14 cellular contexts compared by ENCODE assay signal in genomic region chr1:218874313-218874712, GRCh38.
A peak's percentile ranks its signal among the peaks of the same experiment; 100 is the strongest.
DNase-seq lines count a peak whose midpoint lies in the region; ATAC-seq, FAIRE-seq and TF ChIP-seq lines count a peak whose summit lies in the region.
"Had no signal": no experiment of that assay in that cellular context is flagged by ENCODE, and none has a peak within 500 bp of the region (broad histone marks: within the 10 kb centered on the region; RNA-seq: fewer than 3 reads in every experiment).

No MANE protein-coding gene starts in this region.

- no peak overlapping the region for H3K9ac ChIP-seq in fibroblast of lung (ENCODE audit: insufficient read depth, low read length)
- H3K9ac ChIP-seq: neural progenitor cell had no signal

- no peak overlapping the region for H3K27ac Mint-ChIP-seq in chondrocyte (ENCODE audit: unreplicated experiment)
- H3K27ac Mint-ChIP-seq: neural progenitor cell, WTC11 had no signal

- ATAC-seq in HG03432 (IDR thresholded peaks at IDR 0.05; ENCODE audit: unreplicated experiment), result no peak
- ATAC-seq: WTC11 had no signal

- POLR2A ChIA-PET in AG04450 (lab: Yijun Ruan, JAX), result no interaction called here

- peaks cover 4% of the 10 kb centered on the region for H3K4me1 Mint-ChIP-seq in chondrocyte (ENCODE audit: low read depth)

- no peak overlapping the region for H2AFZ ChIP-seq in fibroblast of lung (ENCODE audit: low read length)
- H2AFZ ChIP-seq: neural progenitor cell had no signal

- no peaks in the 10 kb centered on the region for H4K20me1 ChIP-seq in fibroblast of lung (ENCODE audit: control insufficient read depth, extremely low read depth, insufficient read depth, low read length)

- H3K36me3 ChIP-seq in fibroblast of lung (ENCODE audit: control insufficient read depth, insufficient read depth, low read length), result no peaks in the 10 kb centered on the region
- H3K36me3 ChIP-seq: neural progenitor cell, stomach had no signal

- DNase-seq in AG04450 (ENCODE audit: low read depth, low spot score) (peak; percentile 63), HPDE6-E6E7 (ENCODE audit: extremely low spot score) (peak; percentile 72), RCC 7860 (ENCODE audit: low spot score) (peak; percentile 89), fibroblast of lung (ENCODE audit: low read depth in 2 of 2) (peak; percentile 87 to 92), NCI-H1105 treated with DMSO at 0.1 percent for 48 hours (lab: John Stamatoyannopoulos, UW) (no peak), activated T-cell treated with anti-CD3 and anti-CD28 coated beads for 4 hours (no peak), chondrocyte (ENCODE audit: low spot score) (no peak)
- DNase-seq: C1 segment of cervical spinal cord, NCI-H1436 treated with DMSO at 0.1 percent for 48 hours, stomach had no signal

- no peaks in the 10 kb centered on the region for H3K36me3 Mint-ChIP-seq in chondrocyte (ENCODE audit: low read depth)
- H3K36me3 Mint-ChIP-seq: neural progenitor cell, WTC11 had no signal

- no peak for TF ChIP-seq CTCF in AG04450 (IDR thresholded peaks at IDR 0.05; ENCODE audit: low read depth, low read length)
- no peak for TF ChIP-seq CTCF in fibroblast of lung (conservative IDR thresholded peaks at IDR 0.05 in 1 of 2, IDR thresholded peaks at IDR 0.05 in 1 of 2; ENCODE audit: low read depth in 1 of 2, low read length in 2 of 2)
- no peak for TF ChIP-seq CTCF in chondrocyte (IDR thresholded peaks at IDR 0.05)

- H3K4me3 ChIP-seq in AG04450 (ENCODE audit: low read depth, low read length), result no peak overlapping the region
- no peak overlapping the region for H3K4me3 ChIP-seq in fibroblast of lung (replicated peaks in 1 of 4; ENCODE audit: control extremely low read depth in 1 of 4, insufficient read depth in 1 of 4, low read depth in 3 of 4, low read length in 4 of 4)
- H3K4me3 ChIP-seq: neural progenitor cell, stomach had no signal

- CTCF ChIA-PET in AG04450 (lab: Charles Lee), result interaction anchor here (1.2 kb wide), 1 partner anchor 694 kb away, joined by 3 read pairs; no protein-coding TSS in a partner anchor

- H3K79me2 ChIP-seq in fibroblast of lung (ENCODE audit: control insufficient read depth, insufficient read depth, low read length), result no peaks in the 10 kb centered on the region

- H3K27me3 Mint-ChIP-seq in chondrocyte (ENCODE audit: low read depth), result no peaks in the 10 kb centered on the region

- no peaks in the 10 kb centered on the region for H3K27me3 ChIP-seq in AG04450 (ENCODE audit: control insufficient read depth, insufficient read depth, low read length)
- no peaks in the 10 kb centered on the region for H3K27me3 ChIP-seq in fibroblast of lung (ENCODE audit: control insufficient read depth, insufficient read depth, low read length)
- H3K27me3 ChIP-seq: neural progenitor cell, stomach had no signal

- H3K9me3 ChIP-seq in AG04450 (ENCODE audit: control insufficient read depth, insufficient read depth, low read length), result no peaks in the 10 kb centered on the region
- H3K9me3 ChIP-seq in fibroblast of lung (ENCODE audit: control insufficient read depth, insufficient read depth, low read depth, low read length), result no peaks in the 10 kb centered on the region
- H3K9me3 ChIP-seq: stomach had no signal

- H3K27ac ChIP-seq in AG04450 (ENCODE audit: low read depth, low read length), result no peak overlapping the region
- no peak overlapping the region for H3K27ac ChIP-seq in fibroblast of lung (ENCODE audit: insufficient read depth, low read length)
- H3K27ac ChIP-seq: neural progenitor cell, stomach had no signal

- peaks cover 3% of the 10 kb centered on the region for H3K9me3 Mint-ChIP-seq in chondrocyte (ENCODE audit: low read depth)
- H3K9me3 Mint-ChIP-seq: neural progenitor cell had no signal

- peak; percentile 91 for FAIRE-seq in RCC 7860 (lab: Jason Lieb, UNC)
- FAIRE-seq: GM18507 had no signal

- H3K4me1 ChIP-seq in fibroblast of lung (ENCODE audit: control insufficient read depth, extremely low read depth, insufficient read depth, low read length), result no peaks in the 10 kb centered on the region
- H3K4me1 ChIP-seq: neural progenitor cell, stomach had no signal

- no peak overlapping the region for H3K4me3 Mint-ChIP-seq in chondrocyte (ENCODE audit: unreplicated experiment)
- H3K4me3 Mint-ChIP-seq: neural progenitor cell, WTC11 had no signal

- H3K4me2 ChIP-seq in fibroblast of lung (ENCODE audit: extremely low read depth, insufficient read depth, low read length), result no peak overlapping the region
- H3K4me2 ChIP-seq: neural progenitor cell had no signal

Comparison
In these comparisons a context has a peak if more than half of its experiments do, and no peak if none do; other contexts are left out.
1. DNase-seq: peak in AG04450 (single experiment), HPDE6-E6E7 (single experiment), RCC 7860 (single experiment) and fibroblast of lung (2 of 2); none in NCI-H1105 treated with DMSO at 0.1 percent for 48 hours (single experiment), activated T-cell treated with anti-CD3 and anti-CD28 coated beads for 4 hours (single experiment) and chondrocyte (single experiment).